10 cellular contexts compared by ENCODE assay signal in the genomic region with DNA sequence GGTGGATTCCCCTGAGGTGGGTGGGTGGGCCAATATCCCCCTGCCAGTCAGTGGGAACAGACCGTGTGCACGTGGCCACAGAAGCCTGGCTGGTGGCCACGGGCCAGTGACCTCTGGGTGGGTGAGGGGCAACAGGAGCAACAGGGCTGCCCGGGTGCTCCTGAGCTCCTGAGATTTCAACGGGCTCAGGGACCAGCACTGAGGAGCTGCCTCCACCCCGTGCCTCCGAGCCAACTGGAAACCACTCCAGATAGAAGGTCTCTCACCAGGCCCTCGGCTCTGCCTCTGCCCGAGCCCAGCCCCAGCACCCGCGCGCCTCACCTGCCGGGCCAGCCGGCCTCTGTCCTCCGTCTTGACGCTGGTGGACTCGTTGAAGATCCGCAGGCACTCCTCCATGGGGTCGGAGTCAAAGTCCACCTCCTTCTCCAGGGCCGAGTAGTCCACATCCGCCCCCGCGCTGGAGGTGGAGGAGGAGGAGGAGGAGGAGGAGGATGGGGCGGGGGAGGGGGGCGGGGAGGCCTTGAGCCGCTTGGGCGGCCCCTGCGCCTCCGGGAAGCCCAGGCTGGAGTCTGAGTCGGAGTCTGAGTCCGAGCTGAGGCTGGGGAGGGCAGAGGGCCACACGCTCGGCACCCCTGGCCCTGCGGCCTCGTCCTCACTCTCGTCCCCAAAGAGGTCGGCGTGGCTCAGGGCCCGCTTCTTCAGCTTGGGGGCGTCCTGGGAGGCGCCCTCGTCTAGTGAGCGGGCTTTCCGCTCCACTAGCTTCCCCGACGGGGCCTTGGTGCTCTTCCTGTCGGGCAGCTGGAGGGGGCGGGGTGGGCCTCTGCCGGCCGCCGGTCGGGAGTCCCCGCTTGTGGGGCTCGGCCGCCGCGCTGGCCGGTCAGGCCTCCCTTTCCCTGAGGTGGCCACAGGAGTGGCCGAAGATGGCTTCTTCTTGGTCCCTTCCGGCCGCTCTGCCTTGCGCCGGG. TPM values are rescaled to one million over a fixed set of nuclear protein-coding genes. Genes with fewer than 3 reads are reported as not detected.
DNase-seq lines count a peak whose midpoint lies in the region; ATAC-seq and TF ChIP-seq lines count a peak whose summit lies in the region.
"Had no signal": no experiment of that assay in that cellular context is flagged by ENCODE, and none has a peak within 500 bp of the region (broad histone marks: within the 10 kb centered on the region; RNA-seq: fewer than 3 reads in every experiment).

No MANE protein-coding gene starts in this region.

- H3K9me3 ChIP-seq in right atrium auricular region (no peaks in the 10 kb centered on the region), testis (no peaks in the 10 kb centered on the region), aorta (ENCODE audit: control insufficient read depth, low read length) (no peaks in the 10 kb centered on the region)
- H3K9me3 ChIP-seq: esophagus squamous epithelium had no signal

- TF ChIP-seq POLR2A in testis (IDR thresholded peaks at IDR 0.05): no peak

- H3K36me3 ChIP-seq in right atrium auricular region (peaks cover 48% of the 10 kb centered on the region), testis (ENCODE audit: low read depth, missing control alignments) (no peaks in the 10 kb centered on the region), aorta (ENCODE audit: control insufficient read depth in 1 of 2, insufficient read depth in 2 of 2, low read length in 1 of 2) (peaks cover 2 to 3% of the 10 kb centered on the region in 2 donors)

- H3K27ac ChIP-seq in right atrium auricular region (no peak overlapping the region), testis (peak overlapping the region; percentile 71 to 76), aorta (ENCODE audit: low read depth in 1 of 2, low read length in 2 of 2) (no peak overlapping the region)
- H3K27ac ChIP-seq: esophagus squamous epithelium had no signal

- intact Hi-C loops in left ventricle myocardium superior (cut with micrococcal nuclease): no loop called here
- intact Hi-C loops in testis (cut with DNase I; ENCODE audit: low total_unique reads): no loop called here
- intact Hi-C loops in aorta (cut with DNase I): loop anchor here (5.0 to 10.0 kb wide), 2 partner anchors 40 to 282 kb away; no protein-coding TSS in a partner anchor

- WGBS in testis, 2 donors: 38 to 58% methylated on average over 12 to 60 of the region's 63 CpGs
- WGBS in aorta, 2 donors: 64 to 69% methylated on average over 54 to 63 of the region's 63 CpGs

- DNase-seq in left ventricle myocardium superior (no peak), right atrium auricular region (ENCODE audit: low spot score) (no peak), cerebellar cortex (ENCODE audit: low spot score) (peak; percentile 34), left kidney (ENCODE audit: low read depth, low spot score) (peak; percentile 91), testis (peak; percentile 66), aorta (no peak)
- DNase-seq in activated CD4-positive, alpha-beta T cell treated with anti-CD3 and anti-CD28 coated beads for 4 hours: no peak
- DNase-seq: esophagus squamous epithelium, SIG-M5 had no signal

- ATAC-seq in left ventricle myocardium superior (peak; percentile 13), HG02884 (IDR thresholded peaks at IDR 0.05; ENCODE audit: unreplicated experiment) (no peak), aorta (ENCODE audit: low FRiP score) (no peak)

- H3K4me3 ChIP-seq in right atrium auricular region (no peak overlapping the region), testis (peak overlapping the region; percentile 18 to 58), aorta (ENCODE audit: low read length in 2 of 2) (no peak overlapping the region)
- H3K4me3 ChIP-seq: esophagus squamous epithelium had no signal

- H3K4me1 ChIP-seq in right atrium auricular region: peaks cover 0 to 10% of the 10 kb centered on the region in 2 donors
- H3K4me1 ChIP-seq in testis: peaks cover 19% of the 10 kb centered on the region
- H3K4me1 ChIP-seq in aorta (ENCODE audit: control insufficient read depth in 1 of 2, insufficient read depth in 2 of 2, low read length in 2 of 2): no peaks in the 10 kb centered on the region

- H3K27me3 ChIP-seq in right atrium auricular region (no peaks in the 10 kb centered on the region), testis (no peaks in the 10 kb centered on the region), aorta (ENCODE audit: control insufficient read depth in 1 of 2, insufficient read depth in 2 of 2, low read length in 1 of 2) (no peaks in the 10 kb centered on the region)
- H3K27me3 ChIP-seq: esophagus squamous epithelium had no signal

- TF ChIP-seq CTCF in right atrium auricular region (IDR thresholded peaks at IDR 0.05) (no peak), testis (IDR thresholded peaks at IDR 0.05) (no peak)

RNA-seq across cellular contexts. Expression of gene ATP8B3, which starts 14.8 kb away (rescaled TPM):
- total RNA-seq in left ventricle myocardium superior (0.89 TPM), right atrium auricular region (under 1 TPM; 0.51 to 0.74 TPM), testis (10 to 100 TPM; 33.2 to 38.0 TPM), aorta (1 to 10 TPM; 1.8 to 4.7 TPM)
- polyA plus RNA-seq in testis (ENCODE audit: insufficient read depth, low read depth, low replicate concordance) (84.2 TPM), aorta (under 1 TPM; 0.38 to 0.63 TPM)

RNA-seq across cellular contexts. Expression of gene REXO1, which starts 21.4 kb away (rescaled TPM):
- total RNA-seq in left ventricle myocardium superior (16.0 TPM), right atrium auricular region (10 to 100 TPM in 1 of 2 donors, 1 to 10 TPM in 1; 9.6 to 12.1 TPM), testis (100 to 1,000 TPM; 149 to 200 TPM), aorta (10 to 100 TPM; 27.7 to 29.9 TPM)
- polyA plus RNA-seq in testis (ENCODE audit: insufficient read depth, low read depth, low replicate concordance) (104 TPM), aorta (10 to 100 TPM in 1 of 2 donors, 1 to 10 TPM in 1; 4.8 to 25.6 TPM)

RNA-seq across cellular contexts. Expression of gene KLF16, which starts 36.5 kb away (rescaled TPM):
- total RNA-seq in left ventricle myocardium superior (9.8 TPM), right atrium auricular region (1 to 10 TPM; 4.4 to 5.6 TPM), testis (10 to 100 TPM; 14.7 to 26.5 TPM), aorta (10 to 100 TPM; 17.3 to 18.3 TPM)
- polyA plus RNA-seq in testis (ENCODE audit: insufficient read depth, low read depth, low replicate concordance) (13.3 TPM), aorta (1 to 10 TPM; 5.1 to 6.6 TPM)

RNA-seq across cellular contexts. Expression of gene ABHD17A, which starts 58.5 kb away (rescaled TPM):
- total RNA-seq in left ventricle myocardium superior (64.4 TPM), right atrium auricular region (10 to 100 TPM; 92.6 to 99.5 TPM), testis (100 to 1,000 TPM; 127 to 140 TPM), aorta (10 to 100 TPM; 54.8 to 64.6 TPM)
- polyA plus RNA-seq in testis (ENCODE audit: insufficient read depth, low read depth, low replicate concordance) (51.1 TPM), aorta (100 to 1,000 TPM in 1 of 2 donors, 10 to 100 TPM in 1; 48.8 to 116 TPM)

Comparison
In these comparisons a context has a peak if more than half of its experiments do, and no peak if none do; other contexts are left out.
1. DNase-seq: peak in cerebellar cortex (single experiment), left kidney (single experiment) and testis (single experiment); none in left ventricle myocardium superior (single experiment), right atrium auricular region (single experiment), activated CD4-positive, alpha-beta T cell treated with anti-CD3 and anti-CD28 coated beads for 4 hours (0 of 2) and aorta (0 of 2).
2. H3K27ac ChIP-seq: peak in testis (2 of 2); none in right atrium auricular region (0 of 2) and aorta (0 of 2).
3. H3K4me3 ChIP-seq: peak in testis (2 of 2); none in right atrium auricular region (0 of 2) and aorta (0 of 2).
4. RNA of gene ATP8B3, which starts 14.8 kb away (total RNA-seq): 33.2 to 38.0 TPM in testis; 1.8 to 4.7 TPM in aorta, 0.89 TPM in left ventricle myocardium superior (single experiment) and 0.51 to 0.74 TPM in right atrium auricular region; every median in the first group is over 4 times any median in the second.
5. intact Hi-C loops: an anchor here in aorta (5.0 to 10.0 kb wide); none called in left ventricle myocardium superior and testis.